17 cellular contexts compared by ENCODE assay signal in the genomic region with DNA sequence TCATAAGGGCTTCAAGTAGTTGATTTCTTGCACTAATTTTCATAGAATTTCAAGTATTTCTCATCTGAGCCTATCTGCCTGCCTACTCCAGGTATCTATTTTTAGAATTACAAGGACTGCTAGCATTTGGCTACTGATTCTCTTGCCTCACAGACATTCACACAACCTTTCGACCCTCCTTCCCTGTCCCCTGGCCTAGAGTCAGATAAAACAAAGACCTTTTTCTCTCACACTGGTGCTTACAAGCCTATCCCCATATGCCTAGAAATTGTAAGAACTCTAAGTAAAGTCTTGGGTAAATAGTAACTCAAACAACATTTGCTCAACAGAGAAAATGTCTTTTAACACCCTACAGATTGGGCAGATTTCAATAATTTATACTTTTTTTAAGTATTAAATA. TPM values are rescaled to one million over a fixed set of nuclear protein-coding genes. Genes with fewer than 3 reads are reported as not detected.
DNase-seq lines count a peak whose midpoint lies in the region; ATAC-seq and TF ChIP-seq lines count a peak whose summit lies in the region.
"Had no signal": no experiment of that assay in that cellular context is flagged by ENCODE, and none has a peak within 500 bp of the region (broad histone marks: within the 10 kb centered on the region; RNA-seq: fewer than 3 reads in every experiment).

No MANE protein-coding gene starts in this region.

- H3K27me3 ChIP-seq in cardiac muscle cell = no peaks in the 10 kb centered on the region
- no peaks in the 10 kb centered on the region for H3K27me3 ChIP-seq in left lung
- H3K27me3 ChIP-seq: BE2C had no signal

- TF ChIP-seq CTCF in cardiac muscle cell (IDR thresholded peaks at IDR 0.05; ENCODE audit: low read depth, low read length) (no peak), left lung (IDR thresholded peaks at IDR 0.05) (no peak)

- no peak overlapping the region for H3K4me3 Mint-ChIP-seq in stimulated activated effector memory CD8-positive, alpha-beta T cell treated with anti-CD3 and anti-CD28 coated beads, Interleukin-12 subunit alpha, Interleukin-12 subunit beta, amount 100 ng/mL, for 72 hours
- H3K4me3 Mint-ChIP-seq: CD4-positive, alpha-beta memory T cell; IgD-negative memory B cell had no signal

- no peaks in the 10 kb centered on the region for H3K4me1 Mint-ChIP-seq in stimulated activated effector memory CD8-positive, alpha-beta T cell treated with anti-CD3 and anti-CD28 coated beads, Interleukin-12 subunit alpha, Interleukin-12 subunit beta, amount 100 ng/mL, for 72 hours
- H3K4me1 Mint-ChIP-seq: IgD-negative memory B cell had no signal

- DNase-seq in GM03348 (ENCODE audit: low spot score) = peak; percentile 13
- DNase-seq in cardiac muscle cell (ENCODE audit: low read depth in 1 of 2, low spot score in 1 of 2) = peak in 1 of 2 donors; percentile 55
- DNase-seq in left lung = no peak
- no peak for DNase-seq in stimulated activated effector memory CD8-positive, alpha-beta T cell treated with anti-CD3 and anti-CD28 coated beads, Interleukin-12 subunit alpha, Interleukin-12 subunit beta, amount 100 ng/mL, for 72 hours (ENCODE audit: low spot score in 2 of 2)
- DNase-seq in NCI-H146 treated with DMSO at 0.1 percent for 48 hours (lab: John Stamatoyannopoulos, UW; ENCODE audit: unreplicated experiment) = no peak
- DNase-seq in activated naive CD4-positive, alpha-beta T cell treated with anti-CD3 and anti-CD28 coated beads, Interleukin-2, amount 50 U/mL, for 72 hours (ENCODE audit: low spot score in 2 of 2) = no peak
- DNase-seq: BE2C; CD4-positive, alpha-beta memory T cell; DND-41; NCI-H1930; NCI-H2171; NCI-H446 treated with DMSO at 0.1 percent for 48 hours; NCI-H748 treated with DMSO at 0.1 percent for 48 hours; PC-3 had no signal

- H3K9me3 Mint-ChIP-seq in stimulated activated effector memory CD8-positive, alpha-beta T cell treated with anti-CD3 and anti-CD28 coated beads, Interleukin-12 subunit alpha, Interleukin-12 subunit beta, amount 100 ng/mL, for 72 hours = no peaks in the 10 kb centered on the region
- no peaks in the 10 kb centered on the region for H3K9me3 Mint-ChIP-seq in activated naive CD4-positive, alpha-beta T cell treated with anti-CD3 and anti-CD28 coated beads, Interleukin-2, amount 50 U/mL, for 72 hours
- H3K9me3 Mint-ChIP-seq: CD4-positive, alpha-beta memory T cell; IgD-negative memory B cell had no signal

- no peak overlapping the region for H3K4me3 ChIP-seq in cardiac muscle cell
- H3K4me3 ChIP-seq in left lung = no peak overlapping the region
- H3K4me3 ChIP-seq: HAP-1 had no signal

- H3K27ac Mint-ChIP-seq in stimulated activated effector memory CD8-positive, alpha-beta T cell treated with anti-CD3 and anti-CD28 coated beads, Interleukin-12 subunit alpha, Interleukin-12 subunit beta, amount 100 ng/mL, for 72 hours = peak overlapping the region; percentile 10
- peak overlapping the region in 1 of 2 donors; percentile 53 for H3K27ac Mint-ChIP-seq in activated naive CD4-positive, alpha-beta T cell treated with anti-CD3 and anti-CD28 coated beads, Interleukin-2, amount 50 U/mL, for 72 hours
- H3K27ac Mint-ChIP-seq: IgD-negative memory B cell had no signal

- H3K36me3 ChIP-seq in cardiac muscle cell = peaks cover 34% of the 10 kb centered on the region
- peaks cover 3 to 61% of the 10 kb centered on the region in 2 donors for H3K36me3 ChIP-seq in left lung

- H3K27ac ChIP-seq in cardiac muscle cell = peak overlapping the region; percentile 84
- H3K27ac ChIP-seq in left lung = no peak overlapping the region

- no peaks in the 10 kb centered on the region for H3K9me3 ChIP-seq in cardiac muscle cell (ENCODE audit: low read depth)
- no peaks in the 10 kb centered on the region for H3K9me3 ChIP-seq in left lung
- H3K9me3 ChIP-seq: BE2C, HAP-1 had no signal

- H3K36me3 Mint-ChIP-seq in stimulated activated effector memory CD8-positive, alpha-beta T cell treated with anti-CD3 and anti-CD28 coated beads, Interleukin-12 subunit alpha, Interleukin-12 subunit beta, amount 100 ng/mL, for 72 hours = peaks cover 60% of the 10 kb centered on the region
- peaks cover 4 to 5% of the 10 kb centered on the region in 2 donors for H3K36me3 Mint-ChIP-seq in activated naive CD4-positive, alpha-beta T cell treated with anti-CD3 and anti-CD28 coated beads, Interleukin-2, amount 50 U/mL, for 72 hours

- H3K4me1 ChIP-seq in cardiac muscle cell (ENCODE audit: low read depth) (peaks cover 39% of the 10 kb centered on the region), left lung (peaks cover 0 to under 1% of the 10 kb centered on the region in 2 donors)
- H3K4me1 ChIP-seq: BE2C had no signal

- ATAC-seq in left lung (peak; percentile 80), GM19397 (IDR thresholded peaks at IDR 0.05; ENCODE audit: unreplicated experiment) (no peak)
- ATAC-seq in stimulated activated effector memory CD8-positive, alpha-beta T cell treated with anti-CD3 and anti-CD28 coated beads, Interleukin-12 subunit alpha, Interleukin-12 subunit beta, amount 100 ng/mL, for 72 hours = no peak
- no peak for ATAC-seq in activated naive CD4-positive, alpha-beta T cell treated with anti-CD3 and anti-CD28 coated beads, Interleukin-2, amount 50 U/mL, for 72 hours
- ATAC-seq: PC-3 had no signal

- intact Hi-C loops in left lung (cut with DNase I) = no loop called here

RNA-seq across cellular contexts. Expression of a gene that starts 6.3 kb away (rescaled TPM):
- total RNA-seq in cardiac muscle cell (9.4 and 11.1 TPM in 2 replicates), left lung (10 to 100 TPM; 11.2 to 19.0 TPM)
- 4.7 and 9.6 TPM in 2 replicates for polyA plus RNA-seq in cardiac muscle cell
- total RNA-seq in activated naive CD4-positive, alpha-beta T cell treated with anti-CD3 and anti-CD28 coated beads, Interleukin-2, amount 50 U/mL, for 72 hours = 1 to 10 TPM; 6.3 to 7.5 TPM
